ENCODE assay signal across 20 cellular contexts in the genomic region with DNA sequence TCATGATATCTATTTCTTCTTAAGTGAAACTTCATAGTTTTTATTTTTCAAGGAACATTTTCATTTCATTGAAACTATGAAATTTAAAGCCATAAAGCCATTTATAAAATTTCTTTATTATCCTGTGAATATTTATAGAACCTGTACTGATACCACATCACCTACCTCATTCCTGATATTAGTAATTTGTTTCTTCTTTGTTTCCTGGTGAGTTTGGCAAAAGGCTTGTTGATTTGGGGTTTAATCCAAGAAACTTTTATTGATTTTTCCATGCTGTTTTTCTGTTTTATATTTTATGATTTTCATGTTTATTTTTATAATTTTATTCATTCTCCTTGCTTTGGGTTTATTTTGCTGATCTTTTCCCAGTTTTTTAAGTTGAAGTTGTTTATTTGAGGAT.
"Had no signal": no experiment of that assay in that cellular context is flagged by ENCODE, and none has a peak within 500 bp of the region (broad histone marks: within the 10 kb centered on the region; RNA-seq: fewer than 3 reads in every experiment).

No MANE protein-coding gene starts in this region.

- H3K9ac ChIP-seq: SK-N-SH had no signal

- DNase-seq: IMR-90, Karpas-422, KG1, MM.1S, NCI-H1092 treated with DMSO at 0.1 percent for 48 hours, NCI-H1436, NCI-H187, NCI-H2029, NCI-H2081 treated with DMSO at 0.1 percent for 48 hours, NCI-H2171 treated with DMSO at 0.1 percent for 48 hours, NCI-H345, NCI-H446 treated with DMSO at 0.1 percent for 48 hours, NCI-H510A treated with DMSO at 0.1 percent for 48 hours, NCI-H526 treated with DMSO at 0.1 percent for 48 hours, NCI-H774, SHP77, SK-N-SH, SW 1271, T-cell had no signal

- H3K27ac ChIP-seq: RWPE1 had no signal

- ATAC-seq: T-cell had no signal
